ENCODE assay signal across 5 cellular contexts in genomic region chr1:15389828-15390227, GRCh38. TPM values are rescaled to one million over a fixed set of nuclear protein-coding genes. Genes with fewer than 3 reads are reported as not detected.
"Had no signal": no experiment of that assay in that cellular context is flagged by ENCODE, and none has a peak within 500 bp of the region (broad histone marks: within the 10 kb centered on the region; RNA-seq: fewer than 3 reads in every experiment).

No MANE protein-coding gene starts in this region.

RNA-seq across cellular contexts. Expression of gene CTRC, which starts 48.4 kb away (rescaled TPM):
- total RNA-seq: activated CD4-positive, alpha-beta T cell treated with anti-CD3 and anti-CD28 coated beads for 36 hours; activated CD4-positive, alpha-beta T cell treated with anti-CD3 and anti-CD28 coated beads, Interleukin-2, amount 10 ng/mL, durations not matched to agents 24 days and 14 days; activated CD8-positive, alpha-beta memory T cell treated with anti-CD3 and anti-CD28 coated beads for 36 hours; activated CD8-positive, alpha-beta T cell treated with anti-CD3 and anti-CD28 coated beads for 36 hours; activated CD8-positive, alpha-beta T cell treated with anti-CD3 and anti-CD28 coated beads, Interleukin-2, amount 10 ng/mL, durations not matched to agents 7 days and 5 days had no signal
